31 cellular contexts compared by ENCODE assay signal in the genomic region with DNA sequence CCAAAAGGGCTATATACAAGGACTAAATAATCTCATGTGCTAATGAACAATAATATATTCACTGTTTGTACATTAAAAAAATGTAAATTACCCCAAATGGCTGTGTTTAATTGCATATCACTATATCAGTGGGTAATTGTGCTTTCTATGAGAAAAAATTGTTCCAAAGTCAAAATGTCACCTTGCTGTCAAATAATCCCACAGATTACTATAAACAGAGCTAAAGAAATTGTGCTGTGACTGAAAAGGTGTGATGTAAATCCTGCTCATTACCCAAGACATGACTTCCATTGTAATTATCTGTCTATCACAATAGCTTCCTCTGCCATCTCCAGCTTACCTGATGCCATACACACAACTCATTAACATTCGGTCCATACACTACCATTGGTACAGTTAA.
A peak's percentile ranks its signal among the peaks of the same experiment; 100 is the strongest.
DNase-seq lines count a peak whose midpoint lies in the region; ATAC-seq, FAIRE-seq and TF ChIP-seq lines count a peak whose summit lies in the region.
"Had no signal": no experiment of that assay in that cellular context is flagged by ENCODE, and none has a peak within 500 bp of the region (broad histone marks: within the 10 kb centered on the region; RNA-seq: fewer than 3 reads in every experiment).

No MANE protein-coding gene starts in this region.

- no peaks in the 10 kb centered on the region for H4K20me1 ChIP-seq in neural cell (ENCODE audit: insufficient read depth)
- H4K20me1 ChIP-seq: BLaER1; BLaER1 treated with 17β-estradiol and CSF1 and Interleukin-3, amounts not matched to agents 10 nM and 100 nM had no signal

- H3F3A ChIP-seq in neural cell (ENCODE audit: insufficient read depth, low read length, poor library complexity, severe bottlenecking): no peaks in the 10 kb centered on the region

- no peak for ATAC-seq in HG03457 (IDR thresholded peaks at IDR 0.05; ENCODE audit: unreplicated experiment)
- ATAC-seq: A549; CD8-positive, alpha-beta T cell had no signal

- H3K27ac ChIP-seq in neural cell (ENCODE audit: low read length): no peak overlapping the region
- H3K27ac ChIP-seq: 22Rv1; A549; BLaER1; BLaER1 treated with 17β-estradiol and CSF1 and Interleukin-3, amounts not matched to agents 10 nM and 100 nM; C4-2B had no signal

- TF ChIP-seq EP300 in neural cell (conservative IDR thresholded peaks at IDR 0.05; ENCODE audit: poor library complexity, severe bottlenecking): peak; percentile 53

- FAIRE-seq in HTR-8/SVneo (lab: Jason Lieb, UNC): peak; percentile 33
- FAIRE-seq: A204.1, A549, D721Med had no signal

- no peak overlapping the region for H3K9ac ChIP-seq in neural cell (ENCODE audit: low read length)
- H3K9ac ChIP-seq: BLaER1; BLaER1 treated with 17β-estradiol and CSF1 and Interleukin-3, amounts not matched to agents 10 nM and 100 nM had no signal

- H3K36me3 ChIP-seq in neural cell (ENCODE audit: insufficient read depth, low read length): no peaks in the 10 kb centered on the region
- H3K36me3 ChIP-seq: BE2C; BLaER1; BLaER1 treated with 17β-estradiol and CSF1 and Interleukin-3, amounts not matched to agents 10 nM and 100 nM had no signal

- peaks cover 5% of the 10 kb centered on the region for H3K9me3 ChIP-seq in neural cell (ENCODE audit: low read length)
- H3K9me3 ChIP-seq: A549, BE2C, BLaER1, Caco-2 had no signal

- H3K4me3 ChIP-seq in neural cell (ENCODE audit: low read length): no peak overlapping the region
- H3K4me3 ChIP-seq: A549; BLaER1; BLaER1 treated with 17β-estradiol and CSF1 and Interleukin-3, amounts not matched to agents 10 nM and 100 nM had no signal

- DNase-seq in HTR-8/SVneo (ENCODE audit: insufficient read length, low spot score) (no peak), NCI-H187 (lab: John Stamatoyannopoulos, UW) (no peak)
- DNase-seq: 8988T; ACHN; AML-193; BE2C; C1 segment of cervical spinal cord; Caco-2; Calu3; CD4-positive, alpha-beta memory T cell; CD4-positive, alpha-beta T cell; CD4-positive, CD25-positive, alpha-beta regulatory T cell; CD8-positive, alpha-beta memory T cell; CD8-positive, alpha-beta T cell; COR-L47; DMS 273 treated with DMSO at 0.1 percent for 48 hours; DMS153; DMS53; DMS79; DMS79 treated with DMSO at 0.1 percent for 48 hours; DND-41; EL had no signal

- no peak overlapping the region for H2AFZ ChIP-seq in neural cell (ENCODE audit: low read depth, low read length)

- H3K79me2 ChIP-seq in neural cell (replicated peaks; ENCODE audit: insufficient read depth, low read length): no peaks in the 10 kb centered on the region

- H3K27me3 ChIP-seq in neural cell (ENCODE audit: insufficient read depth, low read depth, low read length): no peaks in the 10 kb centered on the region
- H3K27me3 ChIP-seq: BE2C; BLaER1; BLaER1 treated with 17β-estradiol and CSF1 and Interleukin-3, amounts not matched to agents 10 nM and 100 nM had no signal

- TF ChIP-seq CTCF in neural cell (IDR thresholded peaks at IDR 0.05; ENCODE audit: poor library complexity, severe bottlenecking): no peak

- no peak for TF ChIP-seq RAD21 in neural cell (conservative IDR thresholded peaks at IDR 0.05)

- H3K9me2 ChIP-seq in neural cell (ENCODE audit: insufficient read depth, low read length): no peaks in the 10 kb centered on the region

- no peak overlapping the region for H3K4me2 ChIP-seq in neural cell (ENCODE audit: low read length)
- H3K4me2 ChIP-seq: A549; BLaER1; BLaER1 treated with 17β-estradiol and CSF1 and Interleukin-3, amounts not matched to agents 10 nM and 100 nM had no signal

TF ChIP-seq in neural cell, 6 proteins besides CTCF, POLR2A, EP300 and RAD21:
- peak; percentile 54 for TF ChIP-seq POLR2AphosphoS5 (IDR thresholded peaks at IDR 0.05)
- TF ChIP-seq, protein P1, sequence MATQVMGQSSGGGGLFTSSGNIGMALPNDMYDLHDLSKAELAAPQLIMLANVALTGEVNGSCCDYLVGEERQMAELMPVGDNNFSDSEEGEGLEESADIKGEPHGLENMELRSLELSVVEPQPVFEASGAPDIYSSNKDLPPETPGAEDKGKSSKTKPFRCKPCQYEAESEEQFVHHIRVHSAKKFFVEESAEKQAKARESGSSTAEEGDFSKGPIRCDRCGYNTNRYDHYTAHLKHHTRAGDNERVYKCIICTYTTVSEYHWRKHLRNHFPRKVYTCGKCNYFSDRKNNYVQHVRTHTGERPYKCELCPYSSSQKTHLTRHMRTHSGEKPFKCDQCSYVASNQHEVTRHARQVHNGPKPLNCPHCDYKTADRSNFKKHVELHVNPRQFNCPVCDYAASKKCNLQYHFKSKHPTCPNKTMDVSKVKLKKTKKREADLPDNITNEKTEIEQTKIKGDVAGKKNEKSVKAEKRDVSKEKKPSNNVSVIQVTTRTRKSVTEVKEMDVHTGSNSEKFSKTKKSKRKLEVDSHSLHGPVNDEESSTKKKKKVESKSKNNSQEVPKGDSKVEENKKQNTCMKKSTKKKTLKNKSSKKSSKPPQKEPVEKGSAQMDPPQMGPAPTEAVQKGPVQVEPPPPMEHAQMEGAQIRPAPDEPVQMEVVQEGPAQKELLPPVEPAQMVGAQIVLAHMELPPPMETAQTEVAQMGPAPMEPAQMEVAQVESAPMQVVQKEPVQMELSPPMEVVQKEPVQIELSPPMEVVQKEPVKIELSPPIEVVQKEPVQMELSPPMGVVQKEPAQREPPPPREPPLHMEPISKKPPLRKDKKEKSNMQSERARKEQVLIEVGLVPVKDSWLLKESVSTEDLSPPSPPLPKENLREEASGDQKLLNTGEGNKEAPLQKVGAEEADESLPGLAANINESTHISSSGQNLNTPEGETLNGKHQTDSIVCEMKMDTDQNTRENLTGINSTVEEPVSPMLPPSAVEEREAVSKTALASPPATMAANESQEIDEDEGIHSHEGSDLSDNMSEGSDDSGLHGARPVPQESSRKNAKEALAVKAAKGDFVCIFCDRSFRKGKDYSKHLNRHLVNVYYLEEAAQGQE (IDR thresholded peaks at IDR 0.05; ENCODE audit: borderline replicate concordance): no peak
